ENCODE assay signal across 8 cellular contexts in the genomic region with DNA sequence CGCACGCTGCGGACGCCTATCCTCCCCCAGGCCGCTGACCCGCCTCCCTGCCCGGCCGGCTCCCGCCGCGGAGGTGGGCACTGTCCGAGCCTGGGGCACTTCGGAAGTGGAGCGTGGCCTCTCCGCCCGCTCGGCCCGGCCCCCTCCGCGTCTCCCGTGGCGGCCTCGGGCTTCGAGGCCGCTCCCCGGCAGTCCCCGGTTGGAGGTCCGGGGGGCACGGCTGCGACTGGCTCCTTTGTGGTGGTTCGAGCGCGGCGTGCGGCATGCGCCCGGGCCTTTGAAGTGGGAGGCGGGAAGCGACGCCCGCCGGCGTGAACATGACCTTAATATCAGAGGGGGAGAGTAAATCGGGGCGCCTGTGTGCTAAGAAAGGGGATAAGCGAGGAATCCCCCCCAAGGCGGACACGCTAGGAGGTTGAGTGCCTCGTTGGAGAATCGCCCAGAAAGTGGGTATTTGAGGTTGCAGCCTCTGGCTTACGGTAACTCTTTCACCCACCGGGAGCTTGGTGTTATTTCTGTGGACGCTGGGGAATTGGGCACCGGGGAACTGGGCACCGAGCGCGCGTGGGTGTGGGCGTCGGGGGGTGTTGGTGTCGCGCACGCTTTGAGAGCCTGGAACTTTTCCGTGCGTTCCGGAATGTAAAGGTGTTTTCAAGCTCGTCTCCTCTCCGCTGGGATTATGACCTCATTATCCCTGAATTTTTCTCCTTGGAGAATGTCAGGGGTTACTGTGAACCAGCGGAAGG. TPM values are rescaled to one million over a fixed set of nuclear protein-coding genes. Genes with fewer than 3 reads are reported as not detected.
DNase-seq lines count a peak whose midpoint lies in the region; ATAC-seq and TF ChIP-seq lines count a peak whose summit lies in the region.

No MANE protein-coding gene starts in this region.

- H3K27me3 ChIP-seq in SJSA1 (replicated peaks) = no peaks in the 10 kb centered on the region
- no peaks in the 10 kb centered on the region for H3K27me3 ChIP-seq in adrenal gland
- no peaks in the 10 kb centered on the region for H3K27me3 ChIP-seq in iPS DF 6.9 (ENCODE audit: control insufficient read depth, insufficient read depth, low read length)
- no peaks in the 10 kb centered on the region for H3K27me3 ChIP-seq in spleen (replicated peaks in 1 of 7)

- H3K9me3 ChIP-seq in SJSA1 (replicated peaks) (no peaks in the 10 kb centered on the region), adrenal gland (replicated peaks in 1 of 3) (no peaks in the 10 kb centered on the region), iPS DF 6.9 (ENCODE audit: control insufficient read depth, insufficient read depth, low read length) (no peaks in the 10 kb centered on the region), spleen (no peaks in the 10 kb centered on the region)

- peak; percentile 5 to 19 for DNase-seq in activated CD8-positive, alpha-beta memory T cell treated with anti-CD3 and anti-CD28 coated beads for 4 hours (ENCODE audit: low read depth in 2 of 2)
- no peak for DNase-seq in activated CD8-positive, alpha-beta memory T cell treated with anti-CD3 and anti-CD28 coated beads for 24 hours
- DNase-seq in SJSA1 (ENCODE audit: low read depth in 1 of 2, low spot score in 2 of 2) (peak in 1 of 2 experiments; percentile 53), adrenal gland (peak in 6 of 7 donors; percentile 26 to 57 (median 32)), iPS DF 6.9 (ENCODE audit: low read depth, low spot score) (no peak), spleen (no peak), NOMO-1 treated with DMSO at 0.1 percent for 48 hours (lab: John Stamatoyannopoulos, UW; ENCODE audit: unreplicated experiment) (no peak)

- no peak for TF ChIP-seq POLR2A in adrenal gland (IDR thresholded peaks at IDR 0.05)
- TF ChIP-seq POLR2A in spleen (IDR thresholded peaks at IDR 0.05) = no peak

- ATAC-seq in HG03095 (IDR thresholded peaks at IDR 0.05; ENCODE audit: unreplicated experiment) = peak; percentile 28

- peak overlapping the region; percentile 86 for H3K27ac ChIP-seq in SJSA1
- peak overlapping the region in 4 of 5 donors; percentile 83 to 99 (median 96) for H3K27ac ChIP-seq in adrenal gland
- H3K27ac ChIP-seq in iPS DF 6.9 (ENCODE audit: low read length) = no peak overlapping the region
- peak overlapping the region; percentile 42 to 95 (median 94) for H3K27ac ChIP-seq in spleen

- H3K4me1 ChIP-seq in SJSA1 (replicated peaks) = peaks cover 7% of the 10 kb centered on the region
- peaks cover 4 to 33% of the 10 kb centered on the region in 2 donors for H3K4me1 ChIP-seq in adrenal gland (replicated peaks in 1 of 2)
- H3K4me1 ChIP-seq in iPS DF 6.9 (ENCODE audit: control insufficient read depth, insufficient read depth, low read length) = no peaks in the 10 kb centered on the region; the same call in 1 of the 2 replicates
- H3K4me1 ChIP-seq in spleen = peaks cover 14 to 42% (median 28%) of the 10 kb centered on the region in 6 donors

- TF ChIP-seq CTCF in adrenal gland (IDR thresholded peaks at IDR 0.05) (no peak), spleen (IDR thresholded peaks at IDR 0.05 in 8 of 11, conservative IDR thresholded peaks at IDR 0.05 in 3 of 11) (no peak)

- H3K36me3 ChIP-seq in SJSA1 (peaks cover 23% of the 10 kb centered on the region), adrenal gland (replicated peaks in 1 of 2) (no peaks in the 10 kb centered on the region), iPS DF 6.9 (ENCODE audit: control insufficient read depth, insufficient read depth, low read length) (no peaks in the 10 kb centered on the region), spleen (no peaks in the 10 kb centered on the region)

- H3K4me3 ChIP-seq in SJSA1 (peak overlapping the region; percentile 96), adrenal gland (peak overlapping the region; percentile 53 to 94 (median 68)), iPS DF 6.9 (ENCODE audit: low read length) (peak overlapping the region; percentile 95), spleen (peak overlapping the region; percentile 87 to 100 (median 99))

- intact Hi-C loops in adrenal gland (cut with DNase I) = no loop called here
- intact Hi-C loops in spleen (cut with DNase I; ENCODE audit: low total_unique reads) = no loop called here

- 0 to 1% (median 0%) methylated on average over 16 to 69 of the region's 69 CpGs for WGBS in adrenal gland, 4 donors
- WGBS in iPS DF 6.9 (ENCODE audit: insufficient coverage, insufficient read length) = no CpG with 5 or more reads among the region's 69 CpGs
- WGBS in spleen, 5 donors = 0 to 2% (median 0%) methylated on average over 34 to 69 of the region's 69 CpGs

RNA-seq across cellular contexts. Expression of gene SUV39H2, which starts 0.6 kb away (rescaled TPM):
- total RNA-seq in SJSA1 (2014; rRNA removed; shearing (Covaris generic)) = 45.1 and 46.0 TPM in 2 replicates
- total RNA-seq in adrenal gland (1 to 10 TPM; 3.5 to 8.1 (median 6.4) TPM), spleen (1 to 10 TPM; 4.0 to 8.4 (median 5.1) TPM)
- polyA plus RNA-seq in adrenal gland (1 to 10 TPM; 1.7 to 9.9 (median 1.8) TPM), spleen (1 to 10 TPM; 1.2 to 3.1 (median 2.7) TPM)

RNA-seq across cellular contexts. Expression of gene HSPA14, which starts 41.1 kb away (rescaled TPM):
- 36.5 and 40.4 TPM in 2 replicates for total RNA-seq in SJSA1 (2014; rRNA removed; shearing (Covaris generic))
- total RNA-seq in adrenal gland (10 to 100 TPM in 4 of 8 donors, 1 to 10 TPM in 4; 5.4 to 16.5 (median 10.2) TPM), spleen (10 to 100 TPM; 11.6 to 24.1 (median 13.4) TPM)
- polyA plus RNA-seq in adrenal gland (10 to 100 TPM; 12.6 to 17.2 (median 13.4) TPM), spleen (10 to 100 TPM; 13.5 to 14.0 (median 14.0) TPM)

RNA-seq across cellular contexts. Expression of gene MSANTD7, which starts 41.1 kb away (rescaled TPM):
- 18.2 and 25.7 TPM in 2 replicates for total RNA-seq in SJSA1 (2014; rRNA removed; shearing (Covaris generic))
- 1 to 10 TPM; 4.8 to 9.1 (median 7.5) TPM for total RNA-seq in adrenal gland
- 1 to 10 TPM; 2.6 to 7.8 (median 2.7) TPM for polyA plus RNA-seq in adrenal gland
- total RNA-seq in spleen = 10 to 100 TPM in 6 of 7 donors, 1 to 10 TPM in 1; 10.0 to 18.4 (median 12.8) TPM
- polyA plus RNA-seq in spleen = 1 to 10 TPM; 2.4 to 3.5 (median 2.9) TPM

RNA-seq across cellular contexts. Expression of gene CDNF, which starts 41.4 kb away (rescaled TPM):
- 0.29 and 0.38 TPM in 2 replicates for total RNA-seq in SJSA1 (2014; rRNA removed; shearing (Covaris generic))
- total RNA-seq in adrenal gland (1 to 10 TPM in 7 of 8 donors, under 1 TPM in 1; 0.97 to 6.6 (median 3.2) TPM), spleen (1 to 10 TPM in 5 of 7 donors, under 1 TPM in 1, not detected in 1; 0.91 to 2.5 (median 1.6) TPM)
- polyA plus RNA-seq in adrenal gland (1 to 10 TPM; 2.3 to 5.2 (median 3.6) TPM), spleen (1 to 10 TPM in 2 of 3 donors, under 1 TPM in 1; 0.67 to 2.0 (median 1.5) TPM)

Comparison
In these comparisons a context has a peak if more than half of its experiments do, and no peak if none do; other contexts are left out.
1. DNase-seq: peak in activated CD8-positive, alpha-beta memory T cell treated with anti-CD3 and anti-CD28 coated beads for 4 hours (2 of 2) and adrenal gland (6 of 7); none in activated CD8-positive, alpha-beta memory T cell treated with anti-CD3 and anti-CD28 coated beads for 24 hours (single experiment), iPS DF 6.9 (single experiment), spleen (single experiment) and NOMO-1 treated with DMSO at 0.1 percent for 48 hours (single experiment).
2. Peak in every context shown above with its lines, with median percentiles within 50 percentile points of each other: H3K4me3 ChIP-seq.